8 cellular contexts compared by ENCODE assay signal in genomic region chr2:20225294-20226151, GRCh38. TPM values are rescaled to one million over a fixed set of nuclear protein-coding genes. Genes with fewer than 3 reads are reported as not detected.
DNase-seq lines count a peak whose midpoint lies in the region; ATAC-seq, FAIRE-seq and TF ChIP-seq lines count a peak whose summit lies in the region.

No MANE protein-coding gene starts in this region.

- DNase-seq in Daoy (ENCODE audit: low read depth) (peak; percentile 80), HT-29 (ENCODE audit: low spot score) (peak; percentile 91), RKO (ENCODE audit: low spot score) (peak; percentile 81), T47D (ENCODE audit: low read depth in 1 of 2, low spot score in 1 of 2) (peak; percentile 58 to 76), keratinocyte (ENCODE audit: low read depth, low spot score) (no peak), ecto neural progenitor cell (ENCODE audit: low spot score) (no peak)
- DNase-seq in stimulated activated CD4-positive, alpha-beta T cell treated with anti-CD3 and anti-CD28 coated beads, Interleukin-15, amount 100 ng/mL, for 24 hours, result peak; percentile 68

- H3K27me3 ChIP-seq in keratinocyte (ENCODE audit: control insufficient read depth, extremely low read depth, insufficient read depth, low read length), result no peaks in the 10 kb centered on the region

- no peaks in the 10 kb centered on the region for H3K9me3 ChIP-seq in keratinocyte (ENCODE audit: control insufficient read depth, low read depth, low read length)

- peak overlapping the region; percentile 58 for H3K4me2 ChIP-seq in keratinocyte (ENCODE audit: control insufficient read depth, extremely low read depth, insufficient read depth, low read depth, low read length)

- ATAC-seq in GM21390 (IDR thresholded peaks at IDR 0.05; ENCODE audit: unreplicated experiment), result peak; percentile 59

- H3K27ac ChIP-seq in keratinocyte (ENCODE audit: control insufficient read depth, insufficient read depth, low read length), result peak overlapping the region; percentile 96

- in situ Hi-C loops in T47D (cut with HindIII; ENCODE audit: low pct_unique_long_range_greater_than_20kb, low sequenced_read_pairs), result no loop called here

- peaks cover 50% of the 10 kb centered on the region for H3K79me2 ChIP-seq in keratinocyte (ENCODE audit: control insufficient read depth, insufficient read depth, low read length)

- peak overlapping the region; percentile 96 for H3K9ac ChIP-seq in keratinocyte (ENCODE audit: control insufficient read depth, extremely low read depth, insufficient read depth, low read length)

- peak overlapping the region; percentile 60 to 82 (median 65) for H3K4me3 ChIP-seq in keratinocyte (ENCODE audit: control insufficient read depth in 2 of 3, extremely low read depth in 1 of 3, insufficient read depth in 2 of 3, low read depth in 1 of 3, low read length in 3 of 3)

- H2AFZ ChIP-seq in keratinocyte (ENCODE audit: control insufficient read depth, low read length), result no peak overlapping the region

- H3K4me1 ChIP-seq in keratinocyte (ENCODE audit: control insufficient read depth, extremely low read depth, insufficient read depth, low read length), result peaks cover 34% of the 10 kb centered on the region

- no peaks in the 10 kb centered on the region for H3K9me1 ChIP-seq in keratinocyte (ENCODE audit: control insufficient read depth, extremely low read depth, insufficient read depth, low read length)

- peaks cover 5% of the 10 kb centered on the region for H4K20me1 ChIP-seq in keratinocyte (ENCODE audit: control insufficient read depth, extremely low read depth, insufficient read depth, low read length)

- dilution Hi-C loops in keratinocyte (cut with MboI; ENCODE audit: extremely low pct_ligation_motif_present, low sequenced_read_pairs), result no loop called here

- FAIRE-seq in keratinocyte (lab: Jason Lieb, UNC), result no peak

- peaks cover 4 to 30% of the 10 kb centered on the region in 2 experiments for H3K36me3 ChIP-seq in keratinocyte (ENCODE audit: control insufficient read depth in 2 of 2, extremely low read depth in 1 of 2, insufficient read depth in 2 of 2, low read length in 2 of 2)

- TF ChIP-seq CTCF in keratinocyte (optimal IDR thresholded peaks at IDR 0.05 in 1 of 3, IDR thresholded peaks at IDR 0.05 in 1 of 3, conservative IDR thresholded peaks at IDR 0.05 in 1 of 3; ENCODE audit: extremely low read depth in 1 of 3, insufficient read depth in 2 of 3, low read length in 3 of 3), result peak in 1 of 3 experiments; percentile 77

RNA-seq across cellular contexts. Expression of gene SDC1, which starts 0.6 kb away (rescaled TPM):
- total RNA-seq in Daoy (2014; rRNA removed; shearing (Covaris generic)), result 75.2 and 84.6 TPM in 2 replicates
- total RNA-seq in HT-29 (2014; rRNA removed; shearing (Covaris generic)), result 304 and 307 TPM in 2 replicates
- polyA plus RNA-seq in keratinocyte, result 696 to 1,073 TPM (median 1,057 TPM) in 3 replicates
- 577 TPM for polyA plus RNA-seq in keratinocyte (2011; ENCODE audit: low read depth)
- 226 and 414 TPM in 2 replicates for polyA plus RNA-seq in keratinocyte (2011; cell fraction: cytosol; rRNA removed)
- 1,167 and 1,399 TPM in 2 replicates for polyA plus RNA-seq in keratinocyte (2011; cell fraction: nucleus; rRNA removed)
- 758 and 1,072 TPM in 2 replicates for polyA plus RNA-seq in keratinocyte (2012; ENCODE audit: low replicate concordance)
- 474 to 810 TPM (median 579 TPM) in 3 replicates for polyA minus RNA-seq in keratinocyte
- 947 TPM for polyA minus RNA-seq in keratinocyte (2011; cell fraction: cytosol; rRNA and poly(A)+ RNA removed)
- 1,336 and 1,444 TPM in 2 replicates for polyA minus RNA-seq in keratinocyte (2011; cell fraction: nucleus; rRNA and poly(A)+ RNA removed)

Comparison
In these comparisons a context has a peak if more than half of its experiments do, and no peak if none do; other contexts are left out.
1. DNase-seq: peak in Daoy (single experiment), HT-29 (single experiment), RKO (single experiment), T47D (2 of 2) and stimulated activated CD4-positive, alpha-beta T cell treated with anti-CD3 and anti-CD28 coated beads, Interleukin-15, amount 100 ng/mL, for 24 hours (single experiment); none in keratinocyte (single experiment) and ecto neural progenitor cell (single experiment).